17 cellular contexts compared by ENCODE assay signal in genomic region chr7:3153118-3153517, GRCh38.
DNase-seq lines count a peak whose midpoint lies in the region; ATAC-seq and TF ChIP-seq lines count a peak whose summit lies in the region.
"Had no signal": no experiment of that assay in that cellular context is flagged by ENCODE, and none has a peak within 500 bp of the region (broad histone marks: within the 10 kb centered on the region; RNA-seq: fewer than 3 reads in every experiment).

No MANE protein-coding gene starts in this region.

- H3K4me3 ChIP-seq in GM06990 (replicated peaks; ENCODE audit: low read depth, low read length), result no peak overlapping the region
- no peak overlapping the region for H3K4me3 ChIP-seq in PC-9
- no peak overlapping the region for H3K4me3 ChIP-seq in osteoblast (ENCODE audit: insufficient read depth, low read length)
- H3K4me3 ChIP-seq: GM23338 had no signal

- no peak overlapping the region for H3K27ac Mint-ChIP-seq in activated CD4-positive, alpha-beta T cell treated with anti-CD3 and anti-CD28 coated beads for 36 hours
- H3K27ac Mint-ChIP-seq: GM23338 had no signal

- intact Hi-C loops in activated CD4-positive, alpha-beta T cell treated with anti-CD3 and anti-CD28 coated beads for 36 hours (cut with DNase I, micrococcal nuclease), result loop anchor here in 1 of 2 experiments (1.0 to 2.0 kb wide), 2 partner anchors 219 to 258 kb away; no protein-coding TSS in a partner anchor
- intact Hi-C loops in PC-9 (cut with micrococcal nuclease; ENCODE audit: unreplicated experiment), result no loop called here

- CTCF ChIA-PET in activated CD4-positive, alpha-beta T cell treated with anti-CD3 and anti-CD28 coated beads for 36 hours (lab: Charles Lee), result interaction anchor here (0.6 to 3.2 kb wide), 3 partner anchors 87 to 288 kb away, joined by 3 to 24 read pairs (median 17); no protein-coding TSS in a partner anchor
- CTCF ChIA-PET in PC-9 (lab: Charles Lee), result interaction anchor here (0.6 kb wide), 1 partner anchor 266 kb away, joined by 14 read pairs; no protein-coding TSS in a partner anchor

- H3F3A ChIP-seq in PC-9 (ENCODE audit: insufficient read depth, low read depth), result 0 out of 2 replicates have a peak, but pooled peaks cover under 1% of the 10 kb centered on the region

- H3K9me3 ChIP-seq in PC-9 (ENCODE audit: insufficient read depth, low read depth) (no peaks in the 10 kb centered on the region), osteoblast (ENCODE audit: low read depth, low read length) (no peaks in the 10 kb centered on the region)
- H3K9me3 ChIP-seq: BE2C, Caco-2 had no signal

- no peaks in the 10 kb centered on the region for H4K20me1 ChIP-seq in PC-9 (ENCODE audit: insufficient read depth)
- no peaks in the 10 kb centered on the region for H4K20me1 ChIP-seq in osteoblast (ENCODE audit: insufficient read depth, low read length)

- H3K4me1 Mint-ChIP-seq in activated CD4-positive, alpha-beta T cell treated with anti-CD3 and anti-CD28 coated beads for 36 hours, result peaks cover 30% of the 10 kb centered on the region

- H3K4me3 Mint-ChIP-seq in activated CD4-positive, alpha-beta T cell treated with anti-CD3 and anti-CD28 coated beads for 36 hours, result no peak overlapping the region
- H3K4me3 Mint-ChIP-seq: CD8-positive, alpha-beta memory T cell; GM23338 had no signal

- H3K27ac ChIP-seq in PC-9, result no peak overlapping the region
- no peak overlapping the region for H3K27ac ChIP-seq in osteoblast (ENCODE audit: low read depth, low read length)

- H3K27me3 ChIP-seq in GM06990 (replicated peaks; ENCODE audit: control insufficient read depth, insufficient read depth, low read length) (no peaks in the 10 kb centered on the region), PC-9 (ENCODE audit: insufficient read depth, low read depth) (no peaks in the 10 kb centered on the region), osteoblast (ENCODE audit: insufficient read depth, low read length) (no peaks in the 10 kb centered on the region)
- H3K27me3 ChIP-seq: BE2C had no signal

- no TSS peak for BruUV-seq in PC-9 (replicated peaks; lab: Mats Ljungman, UMichigan)

- H3K9me2 ChIP-seq in PC-9 (ENCODE audit: insufficient read depth), result no peaks in the 10 kb centered on the region

- TF ChIP-seq CTCF in GM06990 (IDR thresholded peaks at IDR 0.05; ENCODE audit: insufficient read depth, low read length, poor library complexity, severe bottlenecking) (no peak), PC-9 (conservative IDR thresholded peaks at IDR 0.05) (no peak), osteoblast (IDR thresholded peaks at IDR 0.05; ENCODE audit: extremely low read depth, low read depth, low read length) (no peak)

- H3K27me3 Mint-ChIP-seq in activated CD4-positive, alpha-beta T cell treated with anti-CD3 and anti-CD28 coated beads for 36 hours, result peaks cover 2% of the 10 kb centered on the region

- no peaks in the 10 kb centered on the region for H3K36me3 Mint-ChIP-seq in activated CD4-positive, alpha-beta T cell treated with anti-CD3 and anti-CD28 coated beads for 36 hours (ENCODE audit: low read depth)
- H3K36me3 Mint-ChIP-seq: CD8-positive, alpha-beta memory T cell had no signal

- H3K79me2 ChIP-seq in PC-9 (ENCODE audit: low read depth) (no peaks in the 10 kb centered on the region), osteoblast (ENCODE audit: insufficient read depth, low read length) (no peaks in the 10 kb centered on the region)

- H3K36me3 ChIP-seq in GM06990 (ENCODE audit: control insufficient read depth, insufficient read depth, low read length) (no peaks in the 10 kb centered on the region), PC-9 (ENCODE audit: low read depth) (no peaks in the 10 kb centered on the region), osteoblast (ENCODE audit: insufficient read depth, low read length) (no peaks in the 10 kb centered on the region)
- H3K36me3 ChIP-seq: BE2C had no signal

- DNase-seq in activated CD4-positive, alpha-beta T cell treated with anti-CD3 and anti-CD28 coated beads for 36 hours, result no peak
- DNase-seq in activated CD4-positive, alpha-beta T cell treated with anti-CD3 and anti-CD28 coated beads for 48 hours, result no peak
- DNase-seq in GM06990 (ENCODE audit: extremely low read depth, insufficient read length) (peak; percentile 36), PC-9 (no peak), osteoblast (ENCODE audit: insufficient read length, low spot score, missing footprints) (peak; percentile 21), OCI-M1 (lab: John Stamatoyannopoulos, UW) (no peak), NCI-H1436 (lab: John Stamatoyannopoulos, UW) (no peak), NCI-H526 treated with DMSO at 0.1 percent for 48 hours (lab: John Stamatoyannopoulos, UW) (no peak)
- DNase-seq: 8988T; ACHN; BE2C; Caco-2; CD8-positive, alpha-beta memory T cell; DND-41; GF-D8; H7 had no signal

- H3K4me2 ChIP-seq in PC-9 (peak overlapping the region; percentile 4), osteoblast (ENCODE audit: insufficient read depth, low read length) (no peak overlapping the region)
- H3K4me2 ChIP-seq: GM23338 had no signal

- H3K9me3 Mint-ChIP-seq in activated CD4-positive, alpha-beta T cell treated with anti-CD3 and anti-CD28 coated beads for 36 hours (ENCODE audit: low read depth), result no peaks in the 10 kb centered on the region
- H3K9me3 Mint-ChIP-seq: CD8-positive, alpha-beta memory T cell had no signal

- H3K4me1 ChIP-seq in PC-9 (replicated peaks; ENCODE audit: insufficient read depth) (peaks cover 18% of the 10 kb centered on the region), osteoblast (ENCODE audit: insufficient read depth, low read length) (no peaks in the 10 kb centered on the region)
- H3K4me1 ChIP-seq: BE2C, Caco-2 had no signal

- H2AFZ ChIP-seq in PC-9, result no peak overlapping the region
- no peak overlapping the region for H2AFZ ChIP-seq in osteoblast (ENCODE audit: low read length)
- H2AFZ ChIP-seq: GM23338 had no signal

- ATAC-seq in activated CD4-positive, alpha-beta T cell treated with anti-CD3 and anti-CD28 coated beads for 36 hours, result peak; percentile 70
- ATAC-seq: GM23338 had no signal

- POLR2A ChIA-PET in activated CD4-positive, alpha-beta T cell treated with anti-CD3 and anti-CD28 coated beads for 36 hours (lab: Charles Lee), result no interaction called here
- POLR2A ChIA-PET in PC-9 (lab: Charles Lee; ENCODE audit: unreplicated experiment), result no interaction called here

Comparison
In these comparisons a context has a peak if more than half of its experiments do, and no peak if none do; other contexts are left out.
1. DNase-seq: peak in GM06990 (single experiment) and osteoblast (single experiment); none in activated CD4-positive, alpha-beta T cell treated with anti-CD3 and anti-CD28 coated beads for 36 hours (single experiment), activated CD4-positive, alpha-beta T cell treated with anti-CD3 and anti-CD28 coated beads for 48 hours (single experiment), PC-9 (0 of 2), OCI-M1 (single experiment), NCI-H1436 (single experiment) and NCI-H526 treated with DMSO at 0.1 percent for 48 hours (single experiment).